ENCODE assay signal across 30 cellular contexts in genomic region chr17:63976702-63977101, GRCh38. TPM values are rescaled to one million over a fixed set of nuclear protein-coding genes. Genes with fewer than 3 reads are reported as not detected.
"Had no signal": no experiment of that assay in that cellular context is flagged by ENCODE, and none has a peak within 500 bp of the region (broad histone marks: within the 10 kb centered on the region; RNA-seq: fewer than 3 reads in every experiment).

No MANE protein-coding gene starts in this region.

- DNase-seq: cortex of kidney; effector memory CD8-positive, alpha-beta T cell; head of caudate nucleus; kidney; left lung; lower lobe of right lung; naive thymus-derived CD8-positive, alpha-beta T cell; nephron progenitor cell; occipital lobe; ovary; posterior cingulate gyrus; stimulated activated CD4-positive, alpha-beta T cell treated with anti-CD3 and anti-CD28 coated beads, Interleukin-2, amount 100 ng/mL, for 24 hours; stimulated activated CD4-positive, alpha-beta T cell treated with anti-CD3 and anti-CD28 coated beads, Interleukin-4, amount 100 ng/mL, for 4 hours; stimulated activated naive CD8-positive, alpha-beta T cell treated with anti-CD3 and anti-CD28 coated beads, Interleukin-15, Interleukin-2, amounts not matched to agents 100 U/mL and 50 U/mL, for 24 hours; substantia nigra; testis; tibial artery had no signal

- H3K27me3 ChIP-seq: left lung, ovary, testis had no signal

- H3K4me1 ChIP-seq: left lung had no signal

- H3K9me3 ChIP-seq: lower lobe of right lung, ovary, testis had no signal

- H3K4me2 ChIP-seq: hepatocyte had no signal

- H3K27ac ChIP-seq: hepatocyte, left lung, lower lobe of right lung, ovary, testis, tibial artery had no signal

- H3K4me3 ChIP-seq: hepatocyte, left lung, lower lobe of right lung, ovary, testis, tibial artery had no signal

- H3K9me3 Mint-ChIP-seq: effector memory CD8-positive, alpha-beta T cell; stimulated activated memory B cell treated with anti-CD40 and anti-IgM and Interleukin-4, amounts not matched to agents 10 μg/mL and 1 μg/mL and 100 μg/mL, for 72 hours; type B pancreatic cell had no signal

- H2AFZ ChIP-seq: hepatocyte had no signal

- H3K27ac Mint-ChIP-seq: effector memory CD8-positive, alpha-beta T cell; nephron progenitor cell; stimulated activated memory B cell treated with anti-CD40 and anti-IgM and Interleukin-4, amounts not matched to agents 10 μg/mL and 1 μg/mL and 100 μg/mL, for 72 hours; type B pancreatic cell had no signal

- H3K36me3 Mint-ChIP-seq: naive thymus-derived CD8-positive, alpha-beta T cell; stimulated activated memory B cell treated with anti-CD40 and anti-IgM and Interleukin-4, amounts not matched to agents 10 μg/mL and 1 μg/mL and 100 μg/mL, for 72 hours; type B pancreatic cell had no signal

- ATAC-seq: effector memory CD8-positive, alpha-beta T cell; left lung; lower lobe of right lung; naive thymus-derived CD8-positive, alpha-beta T cell; sciatic nerve; stimulated activated memory B cell treated with anti-CD40 and anti-IgM and Interleukin-4, amounts not matched to agents 10 μg/mL and 1 μg/mL and 100 μg/mL, for 72 hours; stimulated activated naive CD8-positive, alpha-beta T cell treated with anti-CD3 and anti-CD28 coated beads, Interleukin-15, Interleukin-2, amounts not matched to agents 100 U/mL and 50 U/mL, for 24 hours had no signal

- H3K4me3 Mint-ChIP-seq: effector memory CD8-positive, alpha-beta T cell; naive thymus-derived CD8-positive, alpha-beta T cell; nephron progenitor cell; stimulated activated memory B cell treated with anti-CD40 and anti-IgM and Interleukin-4, amounts not matched to agents 10 μg/mL and 1 μg/mL and 100 μg/mL, for 72 hours; type B pancreatic cell had no signal

- H3K36me3 ChIP-seq: left lung, lower lobe of right lung, ovary, tibial artery had no signal

RNA-seq across cellular contexts. Expression of gene SCN4A, which starts 4.0 kb away (rescaled TPM):
- total RNA-seq: fibroblast of villous mesenchyme, frontal cortex, glomerular endothelial cell, occipital lobe had no signal
- polyA plus RNA-seq: hepatocyte; naive thymus-derived CD8-positive, alpha-beta T cell had no signal

RNA-seq across cellular contexts. Expression of gene CD79B, which starts 44.6 kb away (rescaled TPM):
- total RNA-seq: fibroblast of villous mesenchyme, occipital lobe had no signal

RNA-seq across cellular contexts. Expression of gene GH1, which starts 58.1 kb away (rescaled TPM):
- total RNA-seq: dermis microvascular lymphatic vessel endothelial cell; fibroblast of villous mesenchyme; frontal cortex; glomerular endothelial cell; hepatocyte; kidney; left lung; lower lobe of right lung; mesenteric fat pad; myocyte; naive thymus-derived CD8-positive, alpha-beta T cell; occipital lobe; ovary; pulmonary artery endothelial cell; sciatic nerve; urinary bladder had no signal
- polyA plus RNA-seq: esophagus; hepatocyte; naive thymus-derived CD8-positive, alpha-beta T cell; ovary had no signal
